ENCODE assay signal across 12 cellular contexts in the genomic region with DNA sequence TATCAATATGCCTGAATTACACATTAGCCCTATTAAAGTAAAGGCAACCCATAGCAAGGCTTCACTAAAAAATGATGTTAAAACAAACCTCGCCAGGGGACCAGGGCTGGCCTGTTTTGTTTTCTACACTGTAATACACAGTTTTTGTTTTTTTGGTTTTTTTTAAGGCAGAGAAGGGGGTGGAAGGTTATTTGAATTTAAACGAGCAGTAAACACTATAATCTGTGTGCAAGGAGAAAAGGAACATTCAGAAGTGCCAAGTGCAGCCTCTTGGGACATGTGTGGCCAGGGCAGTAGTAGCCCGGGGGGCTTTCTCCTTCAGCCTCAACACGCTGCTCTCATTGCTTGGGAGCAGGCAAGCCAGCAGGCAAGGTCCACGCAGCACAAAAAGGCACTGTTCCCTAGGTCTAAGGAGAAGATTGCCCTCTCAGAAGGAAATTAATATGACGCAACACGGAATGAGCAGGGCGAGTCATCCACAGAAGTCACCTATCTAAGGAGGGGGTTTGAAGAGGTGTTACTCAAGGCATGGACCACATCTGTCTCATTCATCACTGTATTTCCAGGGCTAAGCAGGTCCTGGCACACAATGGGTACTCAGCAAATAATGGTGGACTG. TPM values are rescaled to one million over a fixed set of nuclear protein-coding genes. Genes with fewer than 3 reads are reported as not detected.
A peak's percentile ranks its signal among the peaks of the same experiment; 100 is the strongest.
DNase-seq lines count a peak whose midpoint lies in the region; ATAC-seq and TF ChIP-seq lines count a peak whose summit lies in the region.
"Had no signal": no experiment of that assay in that cellular context is flagged by ENCODE, and none has a peak within 500 bp of the region (broad histone marks: within the 10 kb centered on the region; RNA-seq: fewer than 3 reads in every experiment).

No MANE protein-coding gene starts in this region.

- 85% methylated on average over 3 of the region's 8 CpGs; no CpG with 5 or more reads in 1 of the 2 experiments for WGBS in IMR-90 (ENCODE audit: extremely low coverage in 2 of 2, insufficient read length in 1 of 2), 2 experiments

- H2AK9ac ChIP-seq in IMR-90 (replicated peaks; ENCODE audit: low read depth, low read length, poor library complexity) = no peak overlapping the region

- H3K79me1 ChIP-seq in IMR-90 (ENCODE audit: low read depth in 1 of 2, low read length in 2 of 2) = peaks cover 38 to 73% of the 10 kb centered on the region in 2 experiments

- peak overlapping the region; percentile 6 for H3K4me3 Mint-ChIP-seq in neural crest cell
- H3K4me3 Mint-ChIP-seq in T-cell = no peak overlapping the region
- H3K4me3 Mint-ChIP-seq: activated naive CD4-positive, alpha-beta T cell treated with anti-CD3 and anti-CD28 coated beads for 36 hours had no signal

- no peak for TF ChIP-seq POLR2A in IMR-90 (IDR thresholded peaks at IDR 0.05; ENCODE audit: low read depth, low read length)

- no peak overlapping the region for H3K4me2 ChIP-seq in IMR-90 (ENCODE audit: low read depth, low read length)

- no peak for TF ChIP-seq RAD21 in IMR-90 (IDR thresholded peaks at IDR 0.05; ENCODE audit: low read length)

- H3K4ac ChIP-seq in IMR-90 (ENCODE audit: low read depth, low read length) = no peak overlapping the region

- no peaks in the 10 kb centered on the region for H3K9me3 ChIP-seq in BE2C
- H3K9me3 ChIP-seq in IMR-90 (ENCODE audit: control insufficient read depth, insufficient read depth, low read length) = no peaks in the 10 kb centered on the region

- no peak overlapping the region for H2AFZ ChIP-seq in IMR-90 (replicated peaks; ENCODE audit: low read length, poor library complexity)

- H3K14ac ChIP-seq in IMR-90 (replicated peaks; ENCODE audit: low read depth, low read length) = no peak overlapping the region

- no peak overlapping the region for H2AK5ac ChIP-seq in IMR-90 (ENCODE audit: low read depth, low read length)

- no peak overlapping the region for H2BK120ac ChIP-seq in IMR-90 (ENCODE audit: low read depth, low read length)

- H3K27ac ChIP-seq in IMR-90 (ENCODE audit: insufficient read depth, low read length) = no peak overlapping the region
- H3K27ac ChIP-seq: WERI-Rb-1 had no signal

- H3K4me1 Mint-ChIP-seq in neural crest cell = peaks cover 47% of the 10 kb centered on the region
- H3K4me1 Mint-ChIP-seq in T-cell = peaks cover 14 to 25% (median 16%) of the 10 kb centered on the region in 3 donors

- H3K27ac Mint-ChIP-seq in neural crest cell (ENCODE audit: unreplicated experiment) = peak overlapping the region; percentile 76
- H3K27ac Mint-ChIP-seq in T-cell = no peak overlapping the region
- H3K27ac Mint-ChIP-seq: activated naive CD4-positive, alpha-beta T cell treated with anti-CD3 and anti-CD28 coated beads for 36 hours had no signal

- H2BK20ac ChIP-seq in IMR-90 (ENCODE audit: low read depth, low read length) = no peak overlapping the region

- intact Hi-C loops in IMR-90 (cut with micrococcal nuclease) = no loop called here

- no peak overlapping the region for H3K9ac ChIP-seq in IMR-90 (ENCODE audit: low read depth, low read length)

- peak; percentile 37 for DNase-seq in BE2C
- DNase-seq in IMR-90 = peak; percentile 66
- DNase-seq in cardiac fibroblast (ENCODE audit: low read depth in 2 of 2) = peak; percentile 42 to 65
- peak; percentile 32 for DNase-seq in neural crest cell (ENCODE audit: low read depth, low spot score)
- DNase-seq in G401 (ENCODE audit: low spot score) = no peak
- DNase-seq in T-cell = no peak
- DNase-seq: activated naive CD4-positive, alpha-beta T cell treated with anti-CD3 and anti-CD28 coated beads for 36 hours; NCI-H526; occipital lobe; WERI-Rb-1 had no signal

- in situ Hi-C loops in IMR-90 (cut with MboI; ENCODE audit: low sequenced_read_pairs) (no loop called here), G401 (cut with HindIII; ENCODE audit: low sequenced_read_pairs) (no loop called here)

- dilution Hi-C loops in IMR-90 (cut with HindIII; ENCODE audit: low sequenced_read_pairs, unreplicated experiment) = no loop called here

- no peak overlapping the region for H2BK5ac ChIP-seq in IMR-90 (ENCODE audit: low read depth, low read length, poor library complexity, severe bottlenecking)

- no peak for ATAC-seq in IMR-90 (ENCODE audit: low read depth)
- no peak for ATAC-seq in GM21717 (IDR thresholded peaks at IDR 0.05; ENCODE audit: unreplicated experiment)
- no peak for ATAC-seq in GM19467 (IDR thresholded peaks at IDR 0.05; ENCODE audit: unreplicated experiment)
- ATAC-seq in T-cell (replicated peaks in 1 of 4) = no peak

- POLR2A ChIA-PET in IMR-90 (lab: Charles Lee; ENCODE audit: unreplicated experiment) = no interaction called here
- POLR2A ChIA-PET in T-cell (lab: Charles Lee) = interaction anchor here in 1 of 2 donors (0.5 kb wide), 1 partner anchor 707 kb away, joined by 3 read pairs; no protein-coding TSS in a partner anchor

- CTCF ChIA-PET in IMR-90 (lab: Yijun Ruan, JAX) = no interaction called here
- CTCF ChIA-PET in T-cell (lab: Charles Lee) = no interaction called here

- H3K23ac ChIP-seq in IMR-90 (ENCODE audit: low read depth, low read length) = no peak overlapping the region

- H4K20me1 ChIP-seq in IMR-90 (ENCODE audit: insufficient read depth, low read length) = peaks cover 22% of the 10 kb centered on the region; the same call in 1 of the 2 replicates

- H3K27me3 Mint-ChIP-seq in neural crest cell (ENCODE audit: low read depth) = no peaks in the 10 kb centered on the region
- no peaks in the 10 kb centered on the region for H3K27me3 Mint-ChIP-seq in T-cell

- H3K4me1 ChIP-seq in BE2C = peaks cover 34% of the 10 kb centered on the region
- H3K4me1 ChIP-seq in IMR-90 (ENCODE audit: control insufficient read depth, insufficient read depth, low read length) = peaks cover 26% of the 10 kb centered on the region

- H3K36me3 Mint-ChIP-seq in neural crest cell (ENCODE audit: low read depth) (no peaks in the 10 kb centered on the region), T-cell (peaks cover 21% of the 10 kb centered on the region)

- BruUV-seq in IMR-90 (replicated peaks; lab: Mats Ljungman, UMichigan) = no TSS peak

- H3K4me3 ChIP-seq in BE2C (ENCODE audit: low read depth, low read length) (no peak overlapping the region), IMR-90 (ENCODE audit: insufficient read depth, low read depth, low read length) (no peak overlapping the region), cardiac fibroblast (replicated peaks in 1 of 2; ENCODE audit: low read depth in 2 of 2, low read length in 2 of 2) (no peak overlapping the region)

- no peak overlapping the region for H3K56ac ChIP-seq in IMR-90 (ENCODE audit: extremely low read depth, insufficient read depth, low read length)

- H3K27me3 ChIP-seq in BE2C (no peaks in the 10 kb centered on the region), IMR-90 (ENCODE audit: control insufficient read depth, insufficient read depth, low read length) (no peaks in the 10 kb centered on the region)

- peaks cover 19% of the 10 kb centered on the region for H3K9me1 ChIP-seq in IMR-90 (ENCODE audit: insufficient read depth, low read length)

- H3K36me3 ChIP-seq in BE2C = no peaks in the 10 kb centered on the region
- no peaks in the 10 kb centered on the region for H3K36me3 ChIP-seq in IMR-90 (ENCODE audit: control insufficient read depth, insufficient read depth, low read length)
- H3K36me3 ChIP-seq: WERI-Rb-1 had no signal

- no peak overlapping the region for H4K91ac ChIP-seq in IMR-90 (ENCODE audit: insufficient read depth, low read depth, low read length)

- H3K18ac ChIP-seq in IMR-90 (ENCODE audit: low read depth, low read length) = 0 out of 2 replicates have a peak overlapping the region, but pooled peaks have one; percentile 25

- no peak overlapping the region for H4K8ac ChIP-seq in IMR-90 (ENCODE audit: low read depth in 2 of 2, low read length in 2 of 2)

- no peak overlapping the region for H4K5ac ChIP-seq in IMR-90 (ENCODE audit: low read depth, low read length)

- H3K9me3 Mint-ChIP-seq in neural crest cell = no peaks in the 10 kb centered on the region
- no peaks in the 10 kb centered on the region for H3K9me3 Mint-ChIP-seq in T-cell
- H3K9me3 Mint-ChIP-seq: activated naive CD4-positive, alpha-beta T cell treated with anti-CD3 and anti-CD28 coated beads for 36 hours had no signal

- no peak overlapping the region for H2BK15ac ChIP-seq in IMR-90 (ENCODE audit: low read depth, low read length)

- TF ChIP-seq CTCF in BE2C (IDR thresholded peaks at IDR 0.05; ENCODE audit: low read depth, low read length) (no peak), IMR-90 (conservative IDR thresholded peaks at IDR 0.05; ENCODE audit: low read depth, low read length) (no peak), cardiac fibroblast (IDR thresholded peaks at IDR 0.05; ENCODE audit: low read depth, low read length) (no peak), neural crest cell (conservative IDR thresholded peaks at IDR 0.05) (no peak)

TF ChIP-seq in IMR-90, 13 proteins besides CTCF, POLR2A, EP300 and RAD21 (continues in another document):
- TF ChIP-seq ELK1 (IDR thresholded peaks at IDR 0.05; ENCODE audit: borderline replicate concordance, low read depth, low read length) (no peak), MXI1 (IDR thresholded peaks at IDR 0.05; ENCODE audit: borderline replicate concordance, low read depth, low read length) (no peak), NFE2L2 (IDR thresholded peaks at IDR 0.05; ENCODE audit: low read depth, low read length) (no peak), BHLHE40 (IDR thresholded peaks at IDR 0.05; ENCODE audit: low read depth, low read length) (no peak), RFX5 (IDR thresholded peaks at IDR 0.05; ENCODE audit: low read depth, low read length) (no peak), MAFK (IDR thresholded peaks at IDR 0.05; ENCODE audit: low read depth, low read length) (no peak), CHD1 (IDR thresholded peaks at IDR 0.05; ENCODE audit: low read depth, low read length) (no peak)

RNA-seq across cellular contexts. Expression of gene SIL1, which starts 16.2 kb away (rescaled TPM):
- 113 TPM for polyA plus RNA-seq in BE2C (2012; ENCODE audit: insufficient read depth, insufficient read length, low read depth)
- total RNA-seq in IMR-90 (2012; rRNA removed) = 56.1 and 61.4 TPM in 2 replicates
- 66.0 and 80.7 TPM in 2 replicates for polyA plus RNA-seq in IMR-90 (2012; rRNA removed)
- 76.2 and 95.1 TPM in 2 replicates for polyA plus RNA-seq in IMR-90 (2012; cell fraction: cytosol; rRNA removed)
- polyA plus RNA-seq in IMR-90 (2012; cell fraction: nucleus; rRNA removed; ENCODE audit: low replicate concordance) = 22.3 and 55.0 TPM in 2 replicates
- 13.7 and 16.0 TPM in 2 replicates for total RNA-seq in neural crest cell
- total RNA-seq in G401 (2014; rRNA removed; shearing (Covaris generic)) = 31.3 and 66.4 TPM in 2 replicates
- 10 to 100 TPM; 14.2 to 16.5 (median 15.8) TPM for total RNA-seq in T-cell

Comparison
In these comparisons a context has a peak if more than half of its experiments do, and no peak if none do; other contexts are left out.
1. DNase-seq: peak in BE2C (single experiment), IMR-90 (single experiment), cardiac fibroblast (2 of 2) and neural crest cell (single experiment); none in G401 (single experiment) and T-cell (0 of 34).